Comparison of ENCODE assay signal across 1 cellular context in the genomic region with DNA sequence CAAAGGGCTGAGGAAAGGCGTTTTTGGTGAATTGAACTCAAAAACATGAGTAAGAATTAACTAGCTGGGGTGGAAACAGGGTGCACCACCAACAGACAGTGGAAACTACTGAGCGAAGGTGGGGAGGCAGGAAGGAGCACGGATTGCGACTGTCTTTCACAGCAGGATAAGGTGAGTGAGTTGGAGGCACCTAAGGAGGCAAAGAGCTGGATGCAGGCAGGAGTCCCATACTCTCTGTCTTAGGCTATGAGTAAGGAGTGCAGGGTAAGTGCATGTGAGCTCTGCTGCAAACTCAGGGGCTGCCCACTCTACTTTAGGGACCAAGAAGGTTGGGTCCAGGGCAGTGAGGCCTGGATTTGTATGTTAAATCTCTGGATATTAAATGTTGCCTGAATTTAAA.
TF ChIP-seq lines count a peak whose summit lies in the region.

No MANE protein-coding gene starts in this region.

TF ChIP-seq in WTC11, 78 proteins besides CTCF, POLR2A, EP300 and RAD21:
- TF ChIP-seq, protein P1, sequence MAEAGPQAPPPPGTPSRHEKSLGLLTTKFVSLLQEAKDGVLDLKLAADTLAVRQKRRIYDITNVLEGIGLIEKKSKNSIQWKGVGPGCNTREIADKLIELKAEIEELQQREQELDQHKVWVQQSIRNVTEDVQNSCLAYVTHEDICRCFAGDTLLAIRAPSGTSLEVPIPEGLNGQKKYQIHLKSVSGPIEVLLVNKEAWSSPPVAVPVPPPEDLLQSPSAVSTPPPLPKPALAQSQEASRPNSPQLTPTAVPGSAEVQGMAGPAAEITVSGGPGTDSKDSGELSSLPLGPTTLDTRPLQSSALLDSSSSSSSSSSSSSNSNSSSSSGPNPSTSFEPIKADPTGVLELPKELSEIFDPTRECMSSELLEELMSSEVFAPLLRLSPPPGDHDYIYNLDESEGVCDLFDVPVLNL (CRISPR knock-in tag; IDR thresholded peaks at IDR 0.05; ENCODE audit: borderline replicate concordance, low read depth) = no peak
- TF ChIP-seq, protein P2, sequence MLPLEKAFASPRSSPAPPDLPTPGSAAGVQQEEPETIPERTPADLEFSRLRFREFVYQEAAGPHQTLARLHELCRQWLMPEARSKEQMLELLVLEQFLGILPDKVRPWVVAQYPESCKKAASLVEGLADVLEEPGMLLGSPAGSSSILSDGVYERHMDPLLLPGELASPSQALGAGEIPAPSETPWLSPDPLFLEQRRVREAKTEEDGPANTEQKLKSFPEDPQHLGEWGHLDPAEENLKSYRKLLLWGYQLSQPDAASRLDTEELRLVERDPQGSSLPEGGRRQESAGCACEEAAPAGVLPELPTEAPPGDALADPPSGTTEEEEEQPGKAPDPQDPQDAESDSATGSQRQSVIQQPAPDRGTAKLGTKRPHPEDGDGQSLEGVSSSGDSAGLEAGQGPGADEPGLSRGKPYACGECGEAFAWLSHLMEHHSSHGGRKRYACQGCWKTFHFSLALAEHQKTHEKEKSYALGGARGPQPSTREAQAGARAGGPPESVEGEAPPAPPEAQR (CRISPR knock-in tag; IDR thresholded peaks at IDR 0.05) = no peak
- TF ChIP-seq, protein P3, sequence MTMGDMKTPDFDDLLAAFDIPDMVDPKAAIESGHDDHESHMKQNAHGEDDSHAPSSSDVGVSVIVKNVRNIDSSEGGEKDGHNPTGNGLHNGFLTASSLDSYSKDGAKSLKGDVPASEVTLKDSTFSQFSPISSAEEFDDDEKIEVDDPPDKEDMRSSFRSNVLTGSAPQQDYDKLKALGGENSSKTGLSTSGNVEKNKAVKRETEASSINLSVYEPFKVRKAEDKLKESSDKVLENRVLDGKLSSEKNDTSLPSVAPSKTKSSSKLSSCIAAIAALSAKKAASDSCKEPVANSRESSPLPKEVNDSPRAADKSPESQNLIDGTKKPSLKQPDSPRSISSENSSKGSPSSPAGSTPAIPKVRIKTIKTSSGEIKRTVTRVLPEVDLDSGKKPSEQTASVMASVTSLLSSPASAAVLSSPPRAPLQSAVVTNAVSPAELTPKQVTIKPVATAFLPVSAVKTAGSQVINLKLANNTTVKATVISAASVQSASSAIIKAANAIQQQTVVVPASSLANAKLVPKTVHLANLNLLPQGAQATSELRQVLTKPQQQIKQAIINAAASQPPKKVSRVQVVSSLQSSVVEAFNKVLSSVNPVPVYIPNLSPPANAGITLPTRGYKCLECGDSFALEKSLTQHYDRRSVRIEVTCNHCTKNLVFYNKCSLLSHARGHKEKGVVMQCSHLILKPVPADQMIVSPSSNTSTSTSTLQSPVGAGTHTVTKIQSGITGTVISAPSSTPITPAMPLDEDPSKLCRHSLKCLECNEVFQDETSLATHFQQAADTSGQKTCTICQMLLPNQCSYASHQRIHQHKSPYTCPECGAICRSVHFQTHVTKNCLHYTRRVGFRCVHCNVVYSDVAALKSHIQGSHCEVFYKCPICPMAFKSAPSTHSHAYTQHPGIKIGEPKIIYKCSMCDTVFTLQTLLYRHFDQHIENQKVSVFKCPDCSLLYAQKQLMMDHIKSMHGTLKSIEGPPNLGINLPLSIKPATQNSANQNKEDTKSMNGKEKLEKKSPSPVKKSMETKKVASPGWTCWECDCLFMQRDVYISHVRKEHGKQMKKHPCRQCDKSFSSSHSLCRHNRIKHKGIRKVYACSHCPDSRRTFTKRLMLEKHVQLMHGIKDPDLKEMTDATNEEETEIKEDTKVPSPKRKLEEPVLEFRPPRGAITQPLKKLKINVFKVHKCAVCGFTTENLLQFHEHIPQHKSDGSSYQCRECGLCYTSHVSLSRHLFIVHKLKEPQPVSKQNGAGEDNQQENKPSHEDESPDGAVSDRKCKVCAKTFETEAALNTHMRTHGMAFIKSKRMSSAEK (CRISPR knock-in tag; IDR thresholded peaks at IDR 0.05; ENCODE audit: borderline replicate concordance) = no peak
- TF ChIP-seq ZBTB43 (CRISPR knock-in tag; IDR thresholded peaks at IDR 0.05) = no peak
TF ChIP-seq in WTC11: peak in this region for 0.
